ENCODE assay signal across 22 cellular contexts in genomic region chr1:201807958-201808632, GRCh38.
"Had no signal": no experiment of that assay in that cellular context is flagged by ENCODE, and none has a peak within 500 bp of the region (broad histone marks: within the 10 kb centered on the region; RNA-seq: fewer than 3 reads in every experiment).

No MANE protein-coding gene starts in this region.

- H3K27ac ChIP-seq: foreskin keratinocyte, parathyroid adenoma, right lobe of liver, stomach, suprapubic skin, transverse colon had no signal

- H3K27me3 Mint-ChIP-seq: activated B cell treated with CpG ODN at 0.5 μM for 24 hours; activated naive CD8-positive, alpha-beta T cell treated with anti-CD3 and anti-CD28 coated beads, Interleukin-2, amount 10 ng/mL, durations not matched to agents 7 days and 5 days; stimulated activated memory B cell treated with anti-CD40 and anti-IgM and Interleukin-4, amounts not matched to agents 10 μg/mL and 1 μg/mL and 100 μg/mL, for 72 hours had no signal

- ATAC-seq: foreskin keratinocyte; right lobe of liver; stimulated activated memory B cell treated with anti-CD40 and anti-IgM and Interleukin-4, amounts not matched to agents 10 μg/mL and 1 μg/mL and 100 μg/mL, for 72 hours had no signal

- H3K4me3 ChIP-seq: right lobe of liver, smooth muscle cell, stomach, suprapubic skin, transverse colon had no signal

- H3K4me1 ChIP-seq: foreskin keratinocyte, parathyroid adenoma, right lobe of liver, stomach, suprapubic skin, transverse colon had no signal

- H3K36me3 Mint-ChIP-seq: activated naive CD8-positive, alpha-beta T cell treated with anti-CD3 and anti-CD28 coated beads, Interleukin-2, amount 10 ng/mL, durations not matched to agents 7 days and 5 days had no signal

- H3K4me3 Mint-ChIP-seq: activated B cell treated with CpG ODN at 0.5 μM for 24 hours; activated naive CD4-positive, alpha-beta T cell treated with anti-CD3 and anti-CD28 coated beads for 36 hours; activated naive CD8-positive, alpha-beta T cell treated with anti-CD3 and anti-CD28 coated beads, Interleukin-2, amount 10 ng/mL, durations not matched to agents 7 days and 5 days; memory B cell; nephron; stimulated activated memory B cell treated with anti-CD40 and anti-IgM and Interleukin-4, amounts not matched to agents 10 μg/mL and 1 μg/mL and 100 μg/mL, for 72 hours; T-helper 2 cell treated with Interferon-gamma antibody and Interleukin-4, amounts not matched to agents 5 μg/mL and 100 μg/mL, for 36 hours had no signal

- H3K27ac Mint-ChIP-seq: activated B cell treated with CpG ODN at 0.5 μM for 24 hours; activated naive CD4-positive, alpha-beta T cell treated with anti-CD3 and anti-CD28 coated beads for 36 hours; activated naive CD8-positive, alpha-beta T cell treated with anti-CD3 and anti-CD28 coated beads, Interleukin-2, amount 10 ng/mL, durations not matched to agents 7 days and 5 days; memory B cell; nephron; stimulated activated memory B cell treated with anti-CD40 and anti-IgM and Interleukin-4, amounts not matched to agents 10 μg/mL and 1 μg/mL and 100 μg/mL, for 72 hours; T-helper 2 cell treated with Interferon-gamma antibody and Interleukin-4, amounts not matched to agents 5 μg/mL and 100 μg/mL, for 36 hours had no signal

- H3K4me1 Mint-ChIP-seq: activated B cell treated with CpG ODN at 0.5 μM for 24 hours; activated naive CD8-positive, alpha-beta T cell treated with anti-CD3 and anti-CD28 coated beads, Interleukin-2, amount 10 ng/mL, durations not matched to agents 7 days and 5 days; memory B cell; nephron; stimulated activated memory B cell treated with anti-CD40 and anti-IgM and Interleukin-4, amounts not matched to agents 10 μg/mL and 1 μg/mL and 100 μg/mL, for 72 hours had no signal

- H3K9me3 ChIP-seq: right lobe of liver, stomach, suprapubic skin, transverse colon had no signal

- H3K9me3 Mint-ChIP-seq: activated B cell treated with CpG ODN at 0.5 μM for 24 hours; activated naive CD4-positive, alpha-beta T cell treated with anti-CD3 and anti-CD28 coated beads for 36 hours; activated naive CD8-positive, alpha-beta T cell treated with anti-CD3 and anti-CD28 coated beads, Interleukin-2, amount 10 ng/mL, durations not matched to agents 7 days and 5 days; memory B cell; nephron; stimulated activated memory B cell treated with anti-CD40 and anti-IgM and Interleukin-4, amounts not matched to agents 10 μg/mL and 1 μg/mL and 100 μg/mL, for 72 hours; T-helper 2 cell treated with Interferon-gamma antibody and Interleukin-4, amounts not matched to agents 5 μg/mL and 100 μg/mL, for 36 hours had no signal

- DNase-seq: activated B cell treated with CpG ODN at 0.5 μM for 24 hours; activated CD4-positive, alpha-beta T cell treated with anti-CD3 and anti-CD28 coated beads for 4 hours; activated CD4-positive, alpha-beta T cell treated with anti-CD3 and anti-CD28 coated beads, Interleukin-2, amount 50 U/mL, for 48 hours; activated effector memory CD4-positive, alpha-beta T cell treated with Interleukin-2 at 50 U/mL for 16 hours; activated naive CD4-positive, alpha-beta T cell treated with anti-CD3 and anti-CD28 coated beads for 36 hours; activated naive CD8-positive, alpha-beta T cell treated with anti-CD3 and anti-CD28 coated beads, Interleukin-2, amount 10 ng/mL, durations not matched to agents 7 days and 5 days; activated T-cell treated with anti-CD3 and anti-CD28 coated beads, Interleukin-2, amount 50 U/mL, for 48 hours; amniotic stem cell; foreskin keratinocyte; hippocampal formation; kidney glomerular epithelial cell; right lobe of liver; stimulated activated CD4-positive, alpha-beta T cell treated with anti-CD3 and anti-CD28 coated beads, Interleukin-15, amount 100 ng/mL, for 24 hours; stomach; transverse colon had no signal
